In genomic region chr5:103904651-103905050, GRCh38 we compare ENCODE assay signal across 34 cellular contexts.
"Had no signal": no experiment of that assay in that cellular context is flagged by ENCODE, and none has a peak within 500 bp of the region (broad histone marks: within the 10 kb centered on the region; RNA-seq: fewer than 3 reads in every experiment).

No MANE protein-coding gene starts in this region.

- DNase-seq: Kasumi-1, MG63, MM.1S, MV-4-11, NCI-H1048, NCI-H1092, NCI-H1092 treated with DMSO at 0.1 percent for 48 hours, NCI-H1105, NCI-H1105 treated with DMSO at 0.1 percent for 48 hours, NCI-H1417, NCI-H1417 treated with DMSO at 0.1 percent for 48 hours, NCI-H1436, NCI-H1436 treated with DMSO at 0.1 percent for 48 hours, NCI-H146, NCI-H1694, NCI-H1694 treated with DMSO at 0.1 percent for 48 hours, NCI-H187, NCI-H187 treated with DMSO at 0.1 percent for 48 hours, NCI-H2029, NCI-H2029 treated with DMSO at 0.1 percent for 48 hours, NCI-H2081, NCI-H2081 treated with DMSO at 0.1 percent for 48 hours, NCI-H2107, NCI-H2171, NCI-H2171 treated with DMSO at 0.1 percent for 48 hours, NCI-H2227 treated with DMSO at 0.1 percent for 48 hours, NCI-H226, NCI-H345, NCI-H446, NCI-H446 treated with DMSO at 0.1 percent for 48 hours, NCI-H510A, NCI-H510A treated with DMSO at 0.1 percent for 48 hours, NCI-H524, NCI-H524 treated with DMSO at 0.1 percent for 48 hours had no signal
